Comparison of ENCODE assay signal across 1 cellular context in the genomic region with DNA sequence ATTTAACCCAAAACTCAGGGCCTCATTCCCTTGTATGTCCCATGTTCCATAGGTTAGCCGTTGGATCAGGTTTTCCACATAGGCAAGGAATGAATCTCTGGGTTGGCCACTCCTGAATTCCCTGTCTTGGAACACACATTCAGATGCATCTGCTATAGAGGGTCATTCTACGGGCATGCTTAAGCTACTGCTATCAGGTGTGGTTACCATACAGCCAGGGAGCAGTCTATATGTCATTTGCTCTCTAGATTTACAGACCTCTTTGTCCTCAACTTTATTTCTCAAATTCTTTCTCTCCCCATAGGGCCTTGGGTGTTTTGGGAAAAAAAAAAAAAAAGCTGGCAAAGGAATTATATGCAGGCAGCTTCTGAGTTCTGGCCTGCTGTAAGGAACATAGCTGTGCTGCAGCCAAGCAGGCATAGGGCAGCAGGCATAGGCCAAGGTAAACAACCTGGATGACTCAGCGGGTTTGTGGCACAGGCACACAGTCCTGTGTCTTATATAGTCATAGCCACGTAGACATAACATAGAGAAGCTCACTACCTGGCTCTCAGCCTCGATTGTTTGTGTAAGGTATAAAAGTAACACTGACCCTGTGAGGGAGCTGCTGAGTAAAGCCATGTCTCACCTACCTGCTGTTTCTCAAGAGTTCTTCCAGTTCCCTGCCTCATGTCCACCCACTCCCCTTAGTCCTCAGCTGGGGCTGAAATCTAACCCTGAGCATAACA.
TF ChIP-seq lines count a peak whose summit lies in the region.

No MANE protein-coding gene starts in this region.

TF ChIP-seq in WTC11, 78 proteins besides CTCF, POLR2A, EP300 and RAD21 (continued from another document):
- TF ChIP-seq, protein P1, sequence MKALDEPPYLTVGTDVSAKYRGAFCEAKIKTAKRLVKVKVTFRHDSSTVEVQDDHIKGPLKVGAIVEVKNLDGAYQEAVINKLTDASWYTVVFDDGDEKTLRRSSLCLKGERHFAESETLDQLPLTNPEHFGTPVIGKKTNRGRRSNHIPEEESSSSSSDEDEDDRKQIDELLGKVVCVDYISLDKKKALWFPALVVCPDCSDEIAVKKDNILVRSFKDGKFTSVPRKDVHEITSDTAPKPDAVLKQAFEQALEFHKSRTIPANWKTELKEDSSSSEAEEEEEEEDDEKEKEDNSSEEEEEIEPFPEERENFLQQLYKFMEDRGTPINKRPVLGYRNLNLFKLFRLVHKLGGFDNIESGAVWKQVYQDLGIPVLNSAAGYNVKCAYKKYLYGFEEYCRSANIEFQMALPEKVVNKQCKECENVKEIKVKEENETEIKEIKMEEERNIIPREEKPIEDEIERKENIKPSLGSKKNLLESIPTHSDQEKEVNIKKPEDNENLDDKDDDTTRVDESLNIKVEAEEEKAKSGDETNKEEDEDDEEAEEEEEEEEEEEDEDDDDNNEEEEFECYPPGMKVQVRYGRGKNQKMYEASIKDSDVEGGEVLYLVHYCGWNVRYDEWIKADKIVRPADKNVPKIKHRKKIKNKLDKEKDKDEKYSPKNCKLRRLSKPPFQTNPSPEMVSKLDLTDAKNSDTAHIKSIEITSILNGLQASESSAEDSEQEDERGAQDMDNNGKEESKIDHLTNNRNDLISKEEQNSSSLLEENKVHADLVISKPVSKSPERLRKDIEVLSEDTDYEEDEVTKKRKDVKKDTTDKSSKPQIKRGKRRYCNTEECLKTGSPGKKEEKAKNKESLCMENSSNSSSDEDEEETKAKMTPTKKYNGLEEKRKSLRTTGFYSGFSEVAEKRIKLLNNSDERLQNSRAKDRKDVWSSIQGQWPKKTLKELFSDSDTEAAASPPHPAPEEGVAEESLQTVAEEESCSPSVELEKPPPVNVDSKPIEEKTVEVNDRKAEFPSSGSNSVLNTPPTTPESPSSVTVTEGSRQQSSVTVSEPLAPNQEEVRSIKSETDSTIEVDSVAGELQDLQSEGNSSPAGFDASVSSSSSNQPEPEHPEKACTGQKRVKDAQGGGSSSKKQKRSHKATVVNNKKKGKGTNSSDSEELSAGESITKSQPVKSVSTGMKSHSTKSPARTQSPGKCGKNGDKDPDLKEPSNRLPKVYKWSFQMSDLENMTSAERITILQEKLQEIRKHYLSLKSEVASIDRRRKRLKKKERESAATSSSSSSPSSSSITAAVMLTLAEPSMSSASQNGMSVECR (CRISPR knock-in tag; IDR thresholded peaks at IDR 0.05; ENCODE audit: borderline replicate concordance): no peak
- TF ChIP-seq, protein P2, sequence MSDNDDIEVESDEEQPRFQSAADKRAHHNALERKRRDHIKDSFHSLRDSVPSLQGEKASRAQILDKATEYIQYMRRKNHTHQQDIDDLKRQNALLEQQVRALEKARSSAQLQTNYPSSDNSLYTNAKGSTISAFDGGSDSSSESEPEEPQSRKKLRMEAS (CRISPR knock-in tag; IDR thresholded peaks at IDR 0.05): no peak
- TF ChIP-seq, protein P3, sequence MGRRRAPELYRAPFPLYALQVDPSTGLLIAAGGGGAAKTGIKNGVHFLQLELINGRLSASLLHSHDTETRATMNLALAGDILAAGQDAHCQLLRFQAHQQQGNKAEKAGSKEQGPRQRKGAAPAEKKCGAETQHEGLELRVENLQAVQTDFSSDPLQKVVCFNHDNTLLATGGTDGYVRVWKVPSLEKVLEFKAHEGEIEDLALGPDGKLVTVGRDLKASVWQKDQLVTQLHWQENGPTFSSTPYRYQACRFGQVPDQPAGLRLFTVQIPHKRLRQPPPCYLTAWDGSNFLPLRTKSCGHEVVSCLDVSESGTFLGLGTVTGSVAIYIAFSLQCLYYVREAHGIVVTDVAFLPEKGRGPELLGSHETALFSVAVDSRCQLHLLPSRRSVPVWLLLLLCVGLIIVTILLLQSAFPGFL (CRISPR knock-in tag; IDR thresholded peaks at IDR 0.05; ENCODE audit: borderline replicate concordance): no peak
